1 cellular context compared by ENCODE assay signal in the genomic region with DNA sequence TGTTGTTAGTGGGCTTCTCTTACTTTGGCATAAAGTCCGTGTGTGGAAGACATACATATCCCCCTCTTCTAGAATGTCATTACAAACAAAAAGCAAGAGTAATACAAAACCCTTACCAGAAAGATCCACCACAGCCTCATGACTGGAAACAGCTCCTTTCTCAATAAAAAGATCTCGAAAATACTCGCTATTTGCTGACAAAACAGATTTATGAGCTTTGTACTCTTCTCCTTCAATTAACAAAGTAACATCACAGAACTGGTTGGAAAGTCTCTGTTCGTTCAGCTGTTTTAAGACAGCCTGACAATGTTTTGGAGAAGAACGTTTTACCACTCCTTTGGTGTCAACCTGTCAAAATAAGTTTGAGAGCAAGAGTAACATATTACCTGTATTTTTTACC.
TF ChIP-seq lines count a peak whose summit lies in the region.

No MANE protein-coding gene starts in this region.

TF ChIP-seq in HepG2, 621 proteins besides CTCF, POLR2A, EP300 and RAD21:
- TF ChIP-seq MAFK (conservative IDR thresholded peaks at IDR 0.05 in 1 of 2, IDR thresholded peaks at IDR 0.05 in 1 of 2; ENCODE audit: low read length in 2 of 2) (peak; percentile 71 to 80), MAFF (IDR thresholded peaks at IDR 0.05; ENCODE audit: low read depth, low read length) (peak; percentile 74)
- TF ChIP-seq, protein P1, sequence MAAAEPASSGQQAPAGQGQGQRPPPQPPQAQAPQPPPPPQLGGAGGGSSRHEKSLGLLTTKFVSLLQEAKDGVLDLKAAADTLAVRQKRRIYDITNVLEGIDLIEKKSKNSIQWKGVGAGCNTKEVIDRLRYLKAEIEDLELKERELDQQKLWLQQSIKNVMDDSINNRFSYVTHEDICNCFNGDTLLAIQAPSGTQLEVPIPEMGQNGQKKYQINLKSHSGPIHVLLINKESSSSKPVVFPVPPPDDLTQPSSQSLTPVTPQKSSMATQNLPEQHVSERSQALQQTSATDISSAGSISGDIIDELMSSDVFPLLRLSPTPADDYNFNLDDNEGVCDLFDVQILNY (CRISPR knock-in tag; conservative IDR thresholded peaks at IDR 0.05): no peak
